35 cellular contexts compared by ENCODE assay signal in the genomic region with DNA sequence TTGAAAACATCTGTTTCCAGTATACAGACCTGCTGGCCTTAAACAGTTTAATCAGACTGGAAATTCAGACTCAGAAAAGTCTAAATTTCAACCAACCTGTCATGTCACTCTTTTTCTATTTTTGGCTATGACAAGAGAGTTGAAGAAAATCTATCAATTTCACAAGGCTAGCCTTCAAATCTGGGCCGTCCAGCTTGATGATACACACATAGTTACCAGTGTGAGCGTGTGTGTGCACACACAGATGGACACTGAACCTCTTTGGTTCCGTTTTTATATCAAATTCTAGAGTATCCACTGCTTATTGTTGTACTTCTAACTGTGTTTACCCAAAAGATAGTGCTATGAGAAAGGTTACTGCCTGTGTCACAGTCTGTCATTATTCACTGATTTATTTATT.
"Had no signal": no experiment of that assay in that cellular context is flagged by ENCODE, and none has a peak within 500 bp of the region (broad histone marks: within the 10 kb centered on the region; RNA-seq: fewer than 3 reads in every experiment).

No MANE protein-coding gene starts in this region.

- H3K4me1 Mint-ChIP-seq: activated naive CD8-positive, alpha-beta T cell treated with anti-CD3 and anti-CD28 coated beads for 36 hours; activated T-helper 17 cell treated with anti-CD3 and anti-CD28 coated beads, Interleukin-2, amount 50 U/mL, for 72 hours had no signal

- H3K4me3 Mint-ChIP-seq: activated B cell treated with CpG ODN at 0.5 μM for 24 hours; activated CD4-positive, alpha-beta memory T cell treated with anti-CD3 and anti-CD28 coated beads for 36 hours; activated CD4-positive, alpha-beta T cell treated with anti-CD3 and anti-CD28 coated beads, Interleukin-2, amount 10 ng/mL, durations not matched to agents 24 days and 14 days; activated CD8-positive, alpha-beta T cell treated with anti-CD3 and anti-CD28 coated beads for 36 hours; activated naive CD4-positive, alpha-beta T cell treated with anti-CD3 and anti-CD28 coated beads for 36 hours; activated naive CD8-positive, alpha-beta T cell treated with anti-CD3 and anti-CD28 coated beads for 36 hours; activated T-cell treated with anti-CD3 and anti-CD28 coated beads, Interleukin-2, amount 50 U/mL, for 24 hours; activated T-helper 1 cell treated with anti-CD3 and anti-CD28 coated beads, Interleukin-12 subunit alpha, Interleukin-12 subunit beta, Interleukin-2, Interleukin-4 antibody, amounts not matched to agents 30 ng/mL and 10 ng/mL and 1 ng/mL, durations not matched to agents 14 hours and 24 hours and 36 hours; activated T-helper 17 cell treated with anti-CD3 and anti-CD28 coated beads, Interleukin-2, amount 50 U/mL, for 72 hours; T-helper 1 cell treated with Interleukin-12 subunit alpha and Interleukin-12 subunit beta and Interleukin-4 antibody, amounts not matched to agents 30 μg/mL and 1 μg/mL, for 36 hours; T-helper 2 cell treated with Interferon-gamma antibody and Interleukin-4, amounts not matched to agents 5 μg/mL and 100 μg/mL, for 36 hours had no signal

- H3K27me3 Mint-ChIP-seq: activated B cell treated with CpG ODN at 0.5 μM for 24 hours; activated CD4-positive, alpha-beta memory T cell treated with anti-CD3 and anti-CD28 coated beads for 36 hours; activated CD4-positive, alpha-beta T cell treated with anti-CD3 and anti-CD28 coated beads, Interleukin-2, amount 10 ng/mL, durations not matched to agents 24 days and 14 days; activated CD8-positive, alpha-beta T cell treated with anti-CD3 and anti-CD28 coated beads for 36 hours; activated naive CD8-positive, alpha-beta T cell treated with anti-CD3 and anti-CD28 coated beads for 36 hours; activated T-cell treated with anti-CD3 and anti-CD28 coated beads, Interleukin-2, amount 50 U/mL, for 24 hours; activated T-helper 17 cell treated with anti-CD3 and anti-CD28 coated beads, Interleukin-2, amount 50 U/mL, for 72 hours had no signal

- H3K27ac Mint-ChIP-seq: activated B cell treated with CpG ODN at 0.5 μM for 24 hours; activated CD4-positive, alpha-beta memory T cell treated with anti-CD3 and anti-CD28 coated beads for 36 hours; activated CD4-positive, alpha-beta T cell treated with anti-CD3 and anti-CD28 coated beads, Interleukin-2, amount 10 ng/mL, durations not matched to agents 24 days and 14 days; activated CD8-positive, alpha-beta T cell treated with anti-CD3 and anti-CD28 coated beads for 36 hours; activated naive CD4-positive, alpha-beta T cell treated with anti-CD3 and anti-CD28 coated beads for 36 hours; activated naive CD4-positive, alpha-beta T cell treated with anti-CD3 and anti-CD28 coated beads, Interleukin-2, amount 50 U/mL, for 72 hours; activated naive CD8-positive, alpha-beta T cell treated with anti-CD3 and anti-CD28 coated beads for 36 hours; activated T-cell treated with anti-CD3 and anti-CD28 coated beads, Interleukin-2, amount 50 U/mL, for 24 hours; activated T-helper 1 cell treated with anti-CD3 and anti-CD28 coated beads, Interleukin-12 subunit alpha, Interleukin-12 subunit beta, Interleukin-2, Interleukin-4 antibody, amounts not matched to agents 30 ng/mL and 10 ng/mL and 1 ng/mL, durations not matched to agents 14 hours and 24 hours and 36 hours; activated T-helper 17 cell treated with anti-CD3 and anti-CD28 coated beads, Interleukin-2, amount 50 U/mL, for 72 hours; T-helper 1 cell treated with Interleukin-12 subunit alpha and Interleukin-12 subunit beta and Interleukin-4 antibody, amounts not matched to agents 30 μg/mL and 1 μg/mL, for 36 hours; T-helper 2 cell treated with Interferon-gamma antibody and Interleukin-4, amounts not matched to agents 5 μg/mL and 100 μg/mL, for 36 hours had no signal

- H3K9me3 Mint-ChIP-seq: activated B cell treated with CpG ODN at 0.5 μM for 24 hours; activated CD4-positive, alpha-beta memory T cell treated with anti-CD3 and anti-CD28 coated beads for 36 hours; activated CD8-positive, alpha-beta T cell treated with anti-CD3 and anti-CD28 coated beads for 36 hours; activated naive CD4-positive, alpha-beta T cell treated with anti-CD3 and anti-CD28 coated beads for 36 hours; activated naive CD4-positive, alpha-beta T cell treated with anti-CD3 and anti-CD28 coated beads, Interleukin-2, amount 50 U/mL, for 72 hours; activated naive CD8-positive, alpha-beta T cell treated with anti-CD3 and anti-CD28 coated beads for 36 hours; activated T-cell treated with anti-CD3 and anti-CD28 coated beads, Interleukin-2, amount 50 U/mL, for 24 hours; activated T-helper 1 cell treated with anti-CD3 and anti-CD28 coated beads, Interleukin-12 subunit alpha, Interleukin-12 subunit beta, Interleukin-2, Interleukin-4 antibody, amounts not matched to agents 30 ng/mL and 10 ng/mL and 1 ng/mL, durations not matched to agents 14 hours and 24 hours and 36 hours; activated T-helper 17 cell treated with anti-CD3 and anti-CD28 coated beads, Interleukin-2, amount 50 U/mL, for 72 hours; T-helper 2 cell treated with Interferon-gamma antibody and Interleukin-4, amounts not matched to agents 5 μg/mL and 100 μg/mL, for 36 hours had no signal

- H3K27me3 ChIP-seq: adrenal gland, body of pancreas, brain microvascular endothelial cell, breast epithelium had no signal

- H3K36me3 ChIP-seq: adrenal gland, brain microvascular endothelial cell, breast epithelium had no signal

- H3K9me3 ChIP-seq: adrenal gland, body of pancreas, breast epithelium had no signal

- H3K4me3 ChIP-seq: adrenal gland, body of pancreas, breast epithelium had no signal

- H3K27ac ChIP-seq: adrenal gland, body of pancreas, brain microvascular endothelial cell, breast epithelium, VCaP had no signal

- DNase-seq: activated B cell treated with CpG ODN at 0.5 μM for 24 hours; activated CD4-positive, alpha-beta memory T cell treated with anti-CD3 and anti-CD28 coated beads for 36 hours; activated CD4-positive, alpha-beta T cell treated with anti-CD3 and anti-CD28 coated beads for 4 hours; activated CD4-positive, alpha-beta T cell treated with anti-CD3 and anti-CD28 coated beads, Interleukin-2, amount 10 ng/mL, durations not matched to agents 24 days and 14 days; activated CD4-positive, alpha-beta T cell treated with anti-CD3 and anti-CD28 coated beads, Interleukin-2, amount 50 U/mL, for 1 hour; activated CD4-positive, alpha-beta T cell treated with anti-CD3 and anti-CD28 coated beads, Interleukin-2, amount 50 U/mL, for 4 hours; activated CD4-positive, CD25-positive, alpha-beta regulatory T cell treated with anti-CD3 and anti-CD28 coated beads, Interleukin-2, amount 50 U/mL, for 72 hours; activated CD8-positive, alpha-beta memory T cell treated with anti-CD3 and anti-CD28 coated beads, Interleukin-2, amount 50 U/mL, for 4 hours; activated CD8-positive, alpha-beta T cell treated with anti-CD3 and anti-CD28 coated beads for 36 hours; activated effector memory CD4-positive, alpha-beta T cell treated with anti-CD3 and anti-CD28 coated beads, Interleukin-2, amount 50 U/mL, for 16 hours; activated gamma-delta T cell treated with Interleukin-2 at 50 U/mL for 16 hours; activated naive CD4-positive, alpha-beta T cell; activated naive CD4-positive, alpha-beta T cell treated with anti-CD3 and anti-CD28 coated beads for 36 hours; activated naive CD4-positive, alpha-beta T cell treated with anti-CD3 and anti-CD28 coated beads, Interleukin-2, amount 50 U/mL, for 16 hours; activated naive CD8-positive, alpha-beta T cell treated with anti-CD3 and anti-CD28 coated beads for 36 hours; activated T-cell treated with anti-CD3 and anti-CD28 coated beads for 4 hours; activated T-cell treated with anti-CD3 and anti-CD28 coated beads, Interleukin-2, amount 50 U/mL, for 24 hours; activated T-cell treated with anti-CD3 and anti-CD28 coated beads, Interleukin-2, amount 50 U/mL, for 48 hours; amniotic stem cell; aorta; body of pancreas; brain microvascular endothelial cell; central memory CD4-positive, alpha-beta T cell; SW 1271; T-helper 1 cell; T-helper 2 cell; T-helper 9 cell had no signal

- H3K4me1 ChIP-seq: breast epithelium had no signal

- ATAC-seq: activated CD8-positive, alpha-beta T cell treated with anti-CD3 and anti-CD28 coated beads for 36 hours; activated naive CD4-positive, alpha-beta T cell treated with anti-CD3 and anti-CD28 coated beads, Interleukin-2, amount 50 U/mL, for 72 hours; activated T-helper 17 cell treated with anti-CD3 and anti-CD28 coated beads, Interleukin-2, amount 50 U/mL, for 72 hours; body of pancreas had no signal
